26 cellular contexts compared by ENCODE assay signal in genomic region chr13:37382156-37382555, GRCh38.
DNase-seq lines count a peak whose midpoint lies in the region; FAIRE-seq and TF ChIP-seq lines count a peak whose summit lies in the region.
"Had no signal": no experiment of that assay in that cellular context is flagged by ENCODE, and none has a peak within 500 bp of the region (broad histone marks: within the 10 kb centered on the region; RNA-seq: fewer than 3 reads in every experiment).

No MANE protein-coding gene starts in this region.

- peak; percentile 22 for DNase-seq in AG10803 (ENCODE audit: low read depth)
- DNase-seq in EL = peak; percentile 5
- peak; percentile 38 for DNase-seq in astrocyte (ENCODE audit: low read depth)
- DNase-seq in osteoblast (ENCODE audit: insufficient read length, low spot score, missing footprints) = peak; percentile 56
- no peak for DNase-seq in NCI-H1092 (lab: John Stamatoyannopoulos, UW)
- DNase-seq in HUDEP-2 (lab: John Stamatoyannopoulos, UW; ENCODE audit: unreplicated experiment in 76 of 76) = no peak
- DNase-seq in COLO829 (ENCODE audit: low spot score) = no peak
- DNase-seq: ACHN; AML-193; C1 segment of cervical spinal cord; Calu3; CD8-positive, alpha-beta T cell; DMS153; GF-D8; H9; HFFc6; MV-4-11; NCI-H1417; NCI-H1694 treated with DMSO at 0.1 percent for 48 hours; NCI-H2081 treated with DMSO at 0.1 percent for 48 hours; NCI-H2171 treated with DMSO at 0.1 percent for 48 hours; NCI-H524 treated with DMSO at 0.1 percent for 48 hours; OCI-M1; SW 1271 had no signal

- H3K4me1 ChIP-seq in astrocyte (ENCODE audit: insufficient read depth, low read length) (peaks cover 12% of the 10 kb centered on the region), osteoblast (ENCODE audit: insufficient read depth, low read length) (peaks cover 37% of the 10 kb centered on the region)

- H3K4me2 ChIP-seq in astrocyte (ENCODE audit: low read length) = no peak overlapping the region
- H3K4me2 ChIP-seq in osteoblast (ENCODE audit: insufficient read depth, low read length) = peak overlapping the region; percentile 26
- H3K4me2 ChIP-seq: KMS-11 had no signal

- H3K9me3 Mint-ChIP-seq in astrocyte (ENCODE audit: unreplicated experiment) = no peaks in the 10 kb centered on the region
- H3K9me3 Mint-ChIP-seq: H9, HFFc6 had no signal

- no peaks in the 10 kb centered on the region for H3K27me3 ChIP-seq in astrocyte (ENCODE audit: insufficient read depth, low read length)
- no peaks in the 10 kb centered on the region for H3K27me3 ChIP-seq in osteoblast (ENCODE audit: insufficient read depth, low read length)

- no peak overlapping the region for H3K4me3 Mint-ChIP-seq in astrocyte (ENCODE audit: unreplicated experiment)
- H3K4me3 Mint-ChIP-seq: CD8-positive, alpha-beta T cell; H9; HFFc6 had no signal

- H3K27me3 Mint-ChIP-seq in astrocyte (ENCODE audit: low read depth, unreplicated experiment) = no peaks in the 10 kb centered on the region

- H3K36me3 Mint-ChIP-seq in astrocyte (ENCODE audit: low read depth, unreplicated experiment) = no peaks in the 10 kb centered on the region
- H3K36me3 Mint-ChIP-seq: CD8-positive, alpha-beta T cell had no signal

- no peak overlapping the region for H2AFZ ChIP-seq in astrocyte (ENCODE audit: low read depth, low read length)
- H2AFZ ChIP-seq in osteoblast (ENCODE audit: low read length) = peak overlapping the region; percentile 25

- no peak overlapping the region for H3K4me3 ChIP-seq in AG10803 (ENCODE audit: low read length)
- no peak overlapping the region for H3K4me3 ChIP-seq in astrocyte (ENCODE audit: insufficient read depth, low read depth, low read length)
- H3K4me3 ChIP-seq in osteoblast (ENCODE audit: insufficient read depth, low read length) = no peak overlapping the region

- H3K4me1 Mint-ChIP-seq in astrocyte (ENCODE audit: low read depth, unreplicated experiment) = peaks cover 35% of the 10 kb centered on the region

- no peaks in the 10 kb centered on the region for H4K20me1 ChIP-seq in astrocyte (ENCODE audit: insufficient read depth, low read length)
- H4K20me1 ChIP-seq in osteoblast (ENCODE audit: insufficient read depth, low read length) = no peaks in the 10 kb centered on the region

- H3K36me3 ChIP-seq in astrocyte (ENCODE audit: insufficient read depth, low read length) (no peaks in the 10 kb centered on the region), osteoblast (ENCODE audit: insufficient read depth, low read length) (no peaks in the 10 kb centered on the region)

- no peak for TF ChIP-seq CTCF in AG10803 (conservative IDR thresholded peaks at IDR 0.05; ENCODE audit: low read length)
- no peak for TF ChIP-seq CTCF in astrocyte (IDR thresholded peaks at IDR 0.05; ENCODE audit: insufficient read depth, low read depth, low read length)
- TF ChIP-seq CTCF in osteoblast (IDR thresholded peaks at IDR 0.05; ENCODE audit: extremely low read depth, low read depth, low read length) = no peak

- H3K79me2 ChIP-seq in astrocyte (ENCODE audit: insufficient read depth, low read length) (no peaks in the 10 kb centered on the region), osteoblast (ENCODE audit: insufficient read depth, low read length) (no peaks in the 10 kb centered on the region)

- peak; percentile 13 for FAIRE-seq in astrocyte (lab: Jason Lieb, UNC)
- FAIRE-seq: RCC 7860 had no signal

- H3K9me3 ChIP-seq in astrocyte (ENCODE audit: insufficient read depth, low read depth, low read length) (no peaks in the 10 kb centered on the region), osteoblast (ENCODE audit: low read depth, low read length) (no peaks in the 10 kb centered on the region)

- H3K27ac ChIP-seq in astrocyte (ENCODE audit: low read depth, low read length) = peak overlapping the region; percentile 45
- H3K27ac ChIP-seq in osteoblast (ENCODE audit: low read depth, low read length) = peak overlapping the region; percentile 73
- H3K27ac ChIP-seq: KMS-11 had no signal

- peak overlapping the region; percentile 93 for H3K27ac Mint-ChIP-seq in astrocyte (ENCODE audit: unreplicated experiment)
- H3K27ac Mint-ChIP-seq: CD8-positive, alpha-beta T cell; H9; HFFc6 had no signal

- H3K9ac ChIP-seq in astrocyte (ENCODE audit: low read length) = no peak overlapping the region
- H3K9ac ChIP-seq: KMS-11 had no signal

Comparison
In these comparisons a context has a peak if more than half of its experiments do, and no peak if none do; other contexts are left out.
1. DNase-seq: peak in AG10803 (single experiment), EL (single experiment), astrocyte (single experiment) and osteoblast (single experiment); none in NCI-H1092 (single experiment), HUDEP-2 (0 of 76) and COLO829 (single experiment).